ENCODE assay signal across 1 cellular context in the genomic region with DNA sequence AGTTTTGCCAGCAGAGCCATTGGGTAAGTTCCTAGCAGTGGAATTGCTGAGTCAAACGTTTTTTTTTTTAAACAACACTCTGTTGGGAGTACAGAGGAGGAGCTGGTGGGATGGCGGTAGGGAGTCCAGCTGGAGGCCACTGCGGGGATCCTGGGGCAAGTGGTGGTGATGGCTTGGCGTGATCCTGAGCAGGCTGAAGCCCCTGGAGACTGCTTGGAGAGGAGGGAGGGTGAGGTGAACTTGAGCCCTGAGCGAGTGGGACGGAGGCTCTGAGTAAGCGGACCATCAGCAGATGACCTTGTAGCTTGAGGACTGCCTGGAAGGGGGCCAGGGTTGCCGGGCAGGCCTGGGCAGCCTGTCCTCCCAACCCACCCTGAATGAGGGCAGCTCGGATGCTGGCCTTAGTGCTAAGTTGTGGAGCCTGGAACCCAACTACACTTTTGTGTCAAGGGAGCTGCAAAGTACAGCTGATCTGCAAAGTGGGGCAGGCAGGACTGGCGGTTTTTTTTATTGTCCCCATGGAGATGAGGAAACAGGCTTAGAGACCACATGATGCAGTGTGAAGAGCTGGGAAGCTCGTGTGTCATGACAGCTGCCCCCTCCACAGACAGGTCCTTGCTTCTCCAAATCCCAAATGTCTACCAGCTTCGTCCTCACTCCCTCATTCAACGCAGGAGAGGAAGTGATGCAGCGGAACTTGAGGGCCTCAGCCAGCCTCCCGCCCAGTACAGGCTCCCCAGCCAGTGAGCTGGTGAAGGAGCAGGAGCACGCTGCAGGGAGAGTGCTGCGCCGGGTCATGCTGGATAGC.
A peak's percentile ranks its signal among the peaks of the same experiment; 100 is the strongest.
TF ChIP-seq lines count a peak whose summit lies in the region.

No MANE protein-coding gene starts in this region.

TF ChIP-seq in HepG2, 621 proteins besides CTCF, POLR2A, EP300 and RAD21:
- TF ChIP-seq FOSL2 (CRISPR knock-in tag; IDR thresholded peaks at IDR 0.05) (0 out of 2 replicates have a peak, but pooled peaks have one; percentile 14), ZBTB38 (CRISPR knock-in tag; IDR thresholded peaks at IDR 0.05) (peak; percentile 43; the same call in 1 of the 2 replicates), ZNF629 (CRISPR knock-in tag; conservative IDR thresholded peaks at IDR 0.05) (no peak), SALL2 (CRISPR knock-in tag; IDR thresholded peaks at IDR 0.05) (no peak), MYNN (CRISPR knock-in tag; IDR thresholded peaks at IDR 0.05; ENCODE audit: low read depth) (no peak), MAFF (IDR thresholded peaks at IDR 0.05; ENCODE audit: low read depth, low read length) (peak; percentile 86), RFX5 (IDR thresholded peaks at IDR 0.05; ENCODE audit: low read depth, low read length) (peak; percentile 56; the same call in 1 of the 2 replicates), MAFK (conservative IDR thresholded peaks at IDR 0.05 in 1 of 2, IDR thresholded peaks at IDR 0.05 in 1 of 2; ENCODE audit: low read length in 2 of 2) (peak; percentile 88 to 90), PTBP1 (IDR thresholded peaks at IDR 0.05; ENCODE audit: low read depth, low read length, poor library complexity, severe bottlenecking) (no peak), PHF21A (CRISPR knock-in tag; IDR thresholded peaks at IDR 0.05) (no peak)
- TF ChIP-seq, protein P1, sequence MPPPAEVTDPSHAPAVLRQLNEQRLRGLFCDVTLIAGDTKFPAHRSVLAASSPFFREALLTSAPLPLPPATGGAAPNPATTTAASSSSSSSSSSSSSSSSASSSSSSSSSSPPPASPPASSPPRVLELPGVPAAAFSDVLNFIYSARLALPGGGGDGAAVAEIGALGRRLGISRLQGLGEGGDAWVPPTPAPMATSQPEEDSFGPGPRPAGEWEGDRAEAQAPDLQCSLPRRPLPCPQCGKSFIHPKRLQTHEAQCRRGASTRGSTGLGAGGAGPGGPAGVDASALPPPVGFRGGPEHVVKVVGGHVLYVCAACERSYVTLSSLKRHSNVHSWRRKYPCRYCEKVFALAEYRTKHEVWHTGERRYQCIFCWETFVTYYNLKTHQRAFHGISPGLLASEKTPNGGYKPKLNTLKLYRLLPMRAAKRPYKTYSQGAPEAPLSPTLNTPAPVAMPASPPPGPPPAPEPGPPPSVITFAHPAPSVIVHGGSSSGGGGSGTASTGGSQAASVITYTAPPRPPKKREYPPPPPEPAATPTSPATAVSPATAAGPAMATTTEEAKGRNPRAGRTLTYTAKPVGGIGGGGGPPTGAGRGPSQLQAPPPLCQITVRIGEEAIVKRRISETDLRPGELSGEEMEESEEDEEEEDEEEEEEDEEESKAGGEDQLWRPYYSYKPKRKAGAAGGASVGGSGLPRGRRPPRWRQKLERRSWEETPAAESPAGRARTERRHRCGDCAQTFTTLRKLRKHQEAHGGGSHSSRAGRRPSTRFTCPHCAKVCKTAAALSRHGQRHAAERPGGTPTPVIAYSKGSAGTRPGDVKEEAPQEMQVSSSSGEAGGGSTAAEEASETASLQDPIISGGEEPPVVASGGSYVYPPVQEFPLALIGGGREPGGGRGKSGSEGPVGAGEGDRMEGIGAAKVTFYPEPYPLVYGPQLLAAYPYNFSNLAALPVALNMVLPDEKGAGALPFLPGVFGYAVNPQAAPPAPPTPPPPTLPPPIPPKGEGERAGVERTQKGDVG (CRISPR knock-in tag; IDR thresholded peaks at IDR 0.05; ENCODE audit: borderline replicate concordance), result peak; percentile 58; the same call in 1 of the 2 replicates
- TF ChIP-seq, protein P2, sequence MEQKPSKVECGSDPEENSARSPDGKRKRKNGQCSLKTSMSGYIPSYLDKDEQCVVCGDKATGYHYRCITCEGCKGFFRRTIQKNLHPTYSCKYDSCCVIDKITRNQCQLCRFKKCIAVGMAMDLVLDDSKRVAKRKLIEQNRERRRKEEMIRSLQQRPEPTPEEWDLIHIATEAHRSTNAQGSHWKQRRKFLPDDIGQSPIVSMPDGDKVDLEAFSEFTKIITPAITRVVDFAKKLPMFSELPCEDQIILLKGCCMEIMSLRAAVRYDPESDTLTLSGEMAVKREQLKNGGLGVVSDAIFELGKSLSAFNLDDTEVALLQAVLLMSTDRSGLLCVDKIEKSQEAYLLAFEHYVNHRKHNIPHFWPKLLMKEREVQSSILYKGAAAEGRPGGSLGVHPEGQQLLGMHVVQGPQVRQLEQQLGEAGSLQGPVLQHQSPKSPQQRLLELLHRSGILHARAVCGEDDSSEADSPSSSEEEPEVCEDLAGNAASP (CRISPR knock-in tag; IDR thresholded peaks at IDR 0.05; ENCODE audit: borderline replicate concordance), result peak; percentile 13; the same call in 1 of the 2 replicates
- TF ChIP-seq, protein P3, sequence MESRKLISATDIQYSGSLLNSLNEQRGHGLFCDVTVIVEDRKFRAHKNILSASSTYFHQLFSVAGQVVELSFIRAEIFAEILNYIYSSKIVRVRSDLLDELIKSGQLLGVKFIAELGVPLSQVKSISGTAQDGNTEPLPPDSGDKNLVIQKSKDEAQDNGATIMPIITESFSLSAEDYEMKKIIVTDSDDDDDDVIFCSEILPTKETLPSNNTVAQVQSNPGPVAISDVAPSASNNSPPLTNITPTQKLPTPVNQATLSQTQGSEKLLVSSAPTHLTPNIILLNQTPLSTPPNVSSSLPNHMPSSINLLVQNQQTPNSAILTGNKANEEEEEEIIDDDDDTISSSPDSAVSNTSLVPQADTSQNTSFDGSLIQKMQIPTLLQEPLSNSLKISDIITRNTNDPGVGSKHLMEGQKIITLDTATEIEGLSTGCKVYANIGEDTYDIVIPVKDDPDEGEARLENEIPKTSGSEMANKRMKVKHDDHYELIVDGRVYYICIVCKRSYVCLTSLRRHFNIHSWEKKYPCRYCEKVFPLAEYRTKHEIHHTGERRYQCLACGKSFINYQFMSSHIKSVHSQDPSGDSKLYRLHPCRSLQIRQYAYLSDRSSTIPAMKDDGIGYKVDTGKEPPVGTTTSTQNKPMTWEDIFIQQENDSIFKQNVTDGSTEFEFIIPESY (CRISPR knock-in tag; IDR thresholded peaks at IDR 0.05), result 0 out of 2 replicates have a peak, but pooled peaks have one; percentile 27
- TF ChIP-seq, protein P4, sequence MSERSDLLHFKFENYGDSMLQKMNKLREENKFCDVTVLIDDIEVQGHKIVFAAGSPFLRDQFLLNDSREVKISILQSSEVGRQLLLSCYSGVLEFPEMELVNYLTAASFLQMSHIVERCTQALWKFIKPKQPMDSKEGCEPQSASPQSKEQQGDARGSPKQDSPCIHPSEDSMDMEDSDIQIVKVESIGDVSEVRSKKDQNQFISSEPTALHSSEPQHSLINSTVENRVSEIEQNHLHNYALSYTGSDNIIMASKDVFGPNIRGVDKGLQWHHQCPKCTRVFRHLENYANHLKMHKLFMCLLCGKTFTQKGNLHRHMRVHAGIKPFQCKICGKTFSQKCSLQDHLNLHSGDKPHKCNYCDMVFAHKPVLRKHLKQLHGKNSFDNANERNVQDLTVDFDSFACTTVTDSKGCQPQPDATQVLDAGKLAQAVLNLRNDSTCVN (CRISPR knock-in tag; IDR thresholded peaks at IDR 0.05; ENCODE audit: borderline replicate concordance), result no peak
